In the genomic region with DNA sequence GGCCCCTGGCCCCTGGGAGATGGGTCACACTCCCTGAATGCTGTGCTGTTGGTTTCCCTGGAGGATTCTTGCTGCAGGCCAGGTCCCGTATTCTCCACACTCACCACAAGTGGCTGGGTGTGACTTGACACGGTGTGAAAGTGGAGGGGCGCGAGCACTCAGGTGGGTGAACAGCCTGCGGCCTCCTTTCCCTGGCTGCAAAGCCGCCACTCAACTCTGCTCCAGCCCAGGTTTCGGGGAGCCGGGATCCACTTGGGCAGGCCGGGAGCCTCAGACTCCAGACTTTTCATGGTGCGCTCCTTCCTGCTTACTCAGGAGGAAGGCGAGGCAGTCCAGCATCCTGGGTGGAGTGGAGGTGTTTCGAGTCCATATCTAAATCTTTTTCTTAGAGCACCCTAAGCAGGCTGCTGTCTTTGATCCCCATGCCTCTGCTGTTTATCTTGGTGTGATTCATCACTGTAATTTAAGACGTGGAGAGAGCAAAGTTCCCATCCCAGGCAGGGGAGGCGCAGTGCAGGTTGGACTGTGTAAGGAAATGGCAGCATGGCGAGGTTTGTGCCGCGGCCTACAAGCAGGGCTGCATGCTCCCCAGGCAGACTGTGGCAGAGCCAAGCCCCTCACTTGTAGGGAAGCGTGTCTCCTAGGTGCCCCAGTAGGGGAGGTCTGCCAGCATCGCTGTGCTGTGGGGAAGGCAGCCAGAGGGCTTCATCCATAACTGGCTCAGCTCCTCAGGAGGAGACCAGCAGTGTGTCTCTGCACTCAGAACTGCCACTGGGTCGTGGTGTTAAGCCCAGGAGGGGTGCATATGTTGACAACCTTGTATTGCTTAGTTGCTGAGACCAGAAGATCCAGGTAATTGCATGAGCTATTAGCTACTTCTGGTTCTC, we compare ENCODE assay signal across 10 cellular contexts. TPM values are rescaled to one million over a fixed set of nuclear protein-coding genes. Genes with fewer than 3 reads are reported as not detected.
DNase-seq lines count a peak whose midpoint lies in the region; ATAC-seq and TF ChIP-seq lines count a peak whose summit lies in the region.
"Had no signal": no experiment of that assay in that cellular context is flagged by ENCODE, and none has a peak within 500 bp of the region (broad histone marks: within the 10 kb centered on the region; RNA-seq: fewer than 3 reads in every experiment).

No MANE protein-coding gene starts in this region.

- H3K4me2 ChIP-seq in osteoblast (ENCODE audit: insufficient read depth, low read length) = peak overlapping the region; percentile 25

- no peak overlapping the region for H3K4me3 ChIP-seq in osteoblast (ENCODE audit: insufficient read depth, low read length)

- H3K27ac ChIP-seq in epithelial cell of prostate (peak overlapping the region; percentile 85), osteoblast (ENCODE audit: low read depth, low read length) (peak overlapping the region; percentile 17)

- H4K20me1 ChIP-seq in osteoblast (ENCODE audit: insufficient read depth, low read length) = peaks cover 12% of the 10 kb centered on the region

- ATAC-seq in HG03025 (IDR thresholded peaks at IDR 0.05; ENCODE audit: low FRiP score, unreplicated experiment) (no peak), HG03442 (IDR thresholded peaks at IDR 0.05; ENCODE audit: unreplicated experiment) (no peak)
- ATAC-seq: naive thymus-derived CD4-positive, alpha-beta T cell had no signal

- H3K9me3 ChIP-seq in osteoblast (ENCODE audit: low read depth, low read length) = peaks cover 8% of the 10 kb centered on the region

- no peaks in the 10 kb centered on the region for H3K79me2 ChIP-seq in osteoblast (ENCODE audit: insufficient read depth, low read length)

- in situ Hi-C loops in G401 (cut with HindIII; ENCODE audit: low sequenced_read_pairs) (no loop called here), GM13977 (cut with MboI; ENCODE audit: low pct_unique_long_range_greater_than_20kb, low sequenced_read_pairs, unreplicated experiment) (no loop called here)

- H3K36me3 ChIP-seq in osteoblast (ENCODE audit: insufficient read depth, low read length) = peaks cover 16% of the 10 kb centered on the region

- TF ChIP-seq CTCF in osteoblast (IDR thresholded peaks at IDR 0.05; ENCODE audit: extremely low read depth, low read depth, low read length) (no peak), GM13977 (IDR thresholded peaks at IDR 0.05; ENCODE audit: extremely low read depth, insufficient read depth, missing control alignments) (no peak)

- H3K4me1 ChIP-seq in osteoblast (ENCODE audit: insufficient read depth, low read length) = peaks cover 33% of the 10 kb centered on the region

- DNase-seq in Daoy (ENCODE audit: low read depth) = peak; percentile 93
- peak; percentile 53 for DNase-seq in NCI-H2196 (lab: John Stamatoyannopoulos, UW; ENCODE audit: unreplicated experiment)
- DNase-seq in epithelial cell of prostate (ENCODE audit: low read depth, low spot score) = peak; percentile 79
- DNase-seq in osteoblast (ENCODE audit: insufficient read length, low spot score, missing footprints) = no peak
- DNase-seq in G401 (ENCODE audit: low spot score) = no peak
- no peak for DNase-seq in GM13977 (ENCODE audit: low spot score)
- DNase-seq: activated CD4-positive, alpha-beta memory T cell treated with anti-CD3 and anti-CD28 coated beads for 36 hours; naive thymus-derived CD4-positive, alpha-beta T cell had no signal

- no peaks in the 10 kb centered on the region for H3K27me3 ChIP-seq in osteoblast (ENCODE audit: insufficient read depth, low read length)

- no peak overlapping the region for H2AFZ ChIP-seq in osteoblast (ENCODE audit: low read length)

RNA-seq across cellular contexts. Expression of gene VANGL1, which starts 29.6 kb away (rescaled TPM):
- 20.2 and 21.8 TPM in 2 replicates for total RNA-seq in Daoy (2014; rRNA removed; shearing (Covaris generic))
- 11.2 and 13.3 TPM in 2 replicates for total RNA-seq in osteoblast
- 1.5 and 2.3 TPM in 2 replicates for total RNA-seq in G401 (2014; rRNA removed; shearing (Covaris generic))

Comparison
In these comparisons a context has a peak if more than half of its experiments do, and no peak if none do; other contexts are left out.
1. DNase-seq: peak in Daoy (single experiment), NCI-H2196 (single experiment) and epithelial cell of prostate (single experiment); none in osteoblast (single experiment), G401 (single experiment) and GM13977 (single experiment).